In the genomic region with DNA sequence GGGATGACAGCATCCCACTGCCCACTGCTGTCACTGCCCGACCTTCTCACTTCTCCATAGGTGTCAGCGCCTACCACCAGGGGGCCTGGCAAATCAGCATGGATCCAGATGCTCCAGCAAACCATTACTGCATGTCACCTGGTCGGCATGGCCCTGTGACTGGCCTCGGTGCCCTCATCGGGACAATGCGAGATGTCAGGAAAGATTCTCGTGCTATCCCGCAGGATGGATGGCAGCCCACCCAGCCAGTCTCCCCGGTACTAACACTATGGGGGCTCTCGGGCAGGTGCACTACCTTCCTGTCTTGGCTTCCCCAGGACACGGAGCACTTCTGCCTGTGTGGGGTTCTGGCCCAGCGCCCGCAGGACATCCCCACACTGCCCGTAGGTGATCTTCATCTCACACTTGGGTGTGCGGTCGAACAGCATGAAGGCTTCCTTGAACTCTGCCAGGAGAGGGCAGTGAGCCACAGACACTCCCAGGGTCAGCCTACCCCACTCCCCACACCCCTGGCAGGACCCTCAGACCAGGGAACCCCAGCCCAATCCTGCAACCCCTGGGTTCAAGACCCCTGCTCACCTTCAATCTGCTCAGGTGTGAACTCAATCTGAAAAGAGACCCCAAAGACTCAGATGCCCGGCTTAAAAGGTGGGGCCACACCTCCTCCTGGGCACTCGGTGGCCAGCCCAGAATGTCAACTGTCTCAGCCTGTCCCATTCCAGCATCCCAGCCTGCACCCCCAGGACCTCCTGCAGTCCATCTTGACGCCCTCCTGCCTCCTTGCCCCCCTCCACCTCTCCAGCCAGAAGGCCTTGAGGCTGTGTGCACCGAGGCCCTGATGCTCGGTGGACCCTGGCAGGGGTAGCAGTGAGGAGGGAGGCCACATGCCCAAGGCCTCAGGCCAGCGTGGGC, we compare ENCODE assay signal across 2 cellular contexts.
TF ChIP-seq lines count a peak whose summit lies in the region.

No MANE protein-coding gene starts in this region.

TF ChIP-seq in GM23338, 12 proteins besides CTCF, POLR2A, EP300 and RAD21 (continued from another document):
- TF ChIP-seq ETS1 (IDR thresholded peaks at IDR 0.05) = no peak
- TF ChIP-seq ZNF331 (CRISPR knock-in tag; IDR thresholded peaks at IDR 0.05; ENCODE audit: low read depth) = no peak
- no peak for TF ChIP-seq STAT1 (IDR thresholded peaks at IDR 0.05; ENCODE audit: unreplicated experiment)
- no peak for TF ChIP-seq POLR2AphosphoS5 (IDR thresholded peaks at IDR 0.05; ENCODE audit: low read depth)
- TF ChIP-seq, protein P1, sequence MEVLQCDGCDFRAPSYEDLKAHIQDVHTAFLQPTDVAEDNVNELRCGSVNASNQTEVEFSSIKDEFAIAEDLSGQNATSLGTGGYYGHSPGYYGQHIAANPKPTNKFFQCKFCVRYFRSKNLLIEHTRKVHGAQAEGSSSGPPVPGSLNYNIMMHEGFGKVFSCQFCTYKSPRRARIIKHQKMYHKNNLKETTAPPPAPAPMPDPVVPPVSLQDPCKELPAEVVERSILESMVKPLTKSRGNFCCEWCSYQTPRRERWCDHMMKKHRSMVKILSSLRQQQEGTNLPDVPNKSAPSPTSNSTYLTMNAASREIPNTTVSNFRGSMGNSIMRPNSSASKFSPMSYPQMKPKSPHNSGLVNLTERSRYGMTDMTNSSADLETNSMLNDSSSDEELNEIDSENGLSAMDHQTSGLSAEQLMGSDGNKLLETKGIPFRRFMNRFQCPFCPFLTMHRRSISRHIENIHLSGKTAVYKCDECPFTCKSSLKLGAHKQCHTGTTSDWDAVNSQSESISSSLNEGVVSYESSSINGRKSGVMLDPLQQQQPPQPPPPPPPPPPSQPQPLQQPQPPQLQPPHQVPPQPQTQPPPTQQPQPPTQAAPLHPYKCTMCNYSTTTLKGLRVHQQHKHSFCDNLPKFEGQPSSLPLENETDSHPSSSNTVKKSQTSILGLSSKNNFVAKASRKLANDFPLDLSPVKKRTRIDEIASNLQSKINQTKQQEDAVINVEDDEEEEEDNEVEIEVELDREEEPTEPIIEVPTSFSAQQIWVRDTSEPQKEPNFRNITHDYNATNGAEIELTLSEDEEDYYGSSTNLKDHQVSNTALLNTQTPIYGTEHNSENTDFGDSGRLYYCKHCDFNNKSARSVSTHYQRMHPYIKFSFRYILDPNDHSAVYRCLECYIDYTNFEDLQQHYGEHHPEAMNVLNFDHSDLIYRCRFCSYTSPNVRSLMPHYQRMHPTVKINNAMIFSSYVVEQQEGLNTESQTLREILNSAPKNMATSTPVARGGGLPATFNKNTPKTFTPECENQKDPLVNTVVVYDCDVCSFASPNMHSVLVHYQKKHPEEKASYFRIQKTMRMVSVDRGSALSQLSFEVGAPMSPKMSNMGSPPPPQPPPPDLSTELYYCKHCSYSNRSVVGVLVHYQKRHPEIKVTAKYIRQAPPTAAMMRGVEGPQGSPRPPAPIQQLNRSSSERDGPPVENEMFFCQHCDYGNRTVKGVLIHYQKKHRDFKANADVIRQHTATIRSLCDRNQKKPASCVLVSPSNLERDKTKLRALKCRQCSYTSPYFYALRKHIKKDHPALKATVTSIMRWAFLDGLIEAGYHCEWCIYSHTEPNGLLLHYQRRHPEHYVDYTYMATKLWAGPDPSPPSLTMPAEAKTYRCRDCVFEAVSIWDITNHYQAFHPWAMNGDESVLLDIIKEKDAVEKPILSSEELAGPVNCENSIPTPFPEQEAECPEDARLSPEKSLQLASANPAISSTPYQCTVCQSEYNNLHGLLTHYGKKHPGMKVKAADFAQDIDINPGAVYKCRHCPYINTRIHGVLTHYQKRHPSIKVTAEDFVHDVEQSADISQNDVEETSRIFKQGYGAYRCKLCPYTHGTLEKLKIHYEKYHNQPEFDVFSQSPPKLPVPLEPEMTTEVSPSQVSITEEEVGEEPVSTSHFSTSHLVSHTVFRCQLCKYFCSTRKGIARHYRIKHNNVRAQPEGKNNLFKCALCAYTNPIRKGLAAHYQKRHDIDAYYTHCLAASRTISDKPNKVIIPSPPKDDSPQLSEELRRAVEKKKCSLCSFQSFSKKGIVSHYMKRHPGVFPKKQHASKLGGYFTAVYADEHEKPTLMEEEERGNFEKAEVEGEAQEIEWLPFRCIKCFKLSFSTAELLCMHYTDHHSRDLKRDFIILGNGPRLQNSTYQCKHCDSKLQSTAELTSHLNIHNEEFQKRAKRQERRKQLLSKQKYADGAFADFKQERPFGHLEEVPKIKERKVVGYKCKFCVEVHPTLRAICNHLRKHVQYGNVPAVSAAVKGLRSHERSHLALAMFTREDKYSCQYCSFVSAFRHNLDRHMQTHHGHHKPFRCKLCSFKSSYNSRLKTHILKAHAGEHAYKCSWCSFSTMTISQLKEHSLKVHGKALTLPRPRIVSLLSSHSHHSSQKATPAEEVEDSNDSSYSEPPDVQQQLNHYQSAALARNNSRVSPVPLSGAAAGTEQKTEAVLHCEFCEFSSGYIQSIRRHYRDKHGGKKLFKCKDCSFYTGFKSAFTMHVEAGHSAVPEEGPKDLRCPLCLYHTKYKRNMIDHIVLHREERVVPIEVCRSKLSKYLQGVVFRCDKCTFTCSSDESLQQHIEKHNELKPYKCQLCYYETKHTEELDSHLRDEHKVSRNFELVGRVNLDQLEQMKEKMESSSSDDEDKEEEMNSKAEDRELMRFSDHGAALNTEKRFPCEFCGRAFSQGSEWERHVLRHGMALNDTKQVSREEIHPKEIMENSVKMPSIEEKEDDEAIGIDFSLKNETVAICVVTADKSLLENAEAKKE (CRISPR knock-in tag; IDR thresholded peaks at IDR 0.05) = no peak
- TF ChIP-seq NANOG (IDR thresholded peaks at IDR 0.05; ENCODE audit: borderline replicate concordance) = no peak
- TF ChIP-seq CREB1 (CRISPR knock-in tag; IDR thresholded peaks at IDR 0.05; ENCODE audit: low read depth) = no peak

TF ChIP-seq in liver, 16 proteins besides CTCF, POLR2A, EP300 and RAD21 (continued from another document):
- TF ChIP-seq REST (IDR thresholded peaks at IDR 0.05) (no peak), RXRA (IDR thresholded peaks at IDR 0.05) (no peak), EGR1 (IDR thresholded peaks at IDR 0.05; ENCODE audit: low read depth in 2 of 2) (no peak), HNF4G (IDR thresholded peaks at IDR 0.05) (no peak), HNF4A (conservative IDR thresholded peaks at IDR 0.05) (no peak), NR2F2 (IDR thresholded peaks at IDR 0.05) (no peak)
